ENCODE assay signal across 9 cellular contexts in the genomic region with DNA sequence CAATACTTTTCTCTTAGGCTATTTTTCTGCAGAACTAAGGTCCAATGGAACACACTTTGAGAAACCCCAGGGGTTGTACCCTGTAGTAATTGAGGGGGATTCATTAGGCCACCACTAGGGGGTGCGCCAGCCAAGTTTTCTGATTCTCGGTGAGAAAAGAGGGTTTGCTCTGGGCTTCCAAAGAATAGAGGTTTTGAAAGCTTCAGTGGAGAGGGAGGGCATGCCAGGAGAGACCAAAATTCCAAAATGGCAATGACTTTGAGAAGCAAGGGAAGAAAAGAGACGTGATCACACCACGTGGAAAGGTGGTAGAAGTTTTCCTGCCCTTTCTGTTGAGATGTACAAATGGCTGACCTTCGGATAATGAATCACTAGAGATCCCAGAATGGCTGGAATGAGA.
A peak's percentile ranks its signal among the peaks of the same experiment; 100 is the strongest.
DNase-seq lines count a peak whose midpoint lies in the region; ATAC-seq, FAIRE-seq and TF ChIP-seq lines count a peak whose summit lies in the region.
"Had no signal": no experiment of that assay in that cellular context is flagged by ENCODE, and none has a peak within 500 bp of the region (broad histone marks: within the 10 kb centered on the region; RNA-seq: fewer than 3 reads in every experiment).

No MANE protein-coding gene starts in this region.

- 0 out of 2 replicates have a peak, but pooled peaks cover 6% of the 10 kb centered on the region for H3K4me1 Mint-ChIP-seq in HFFc6 (ENCODE audit: low read depth)

- CTCF ChIA-PET in GM12878 (lab: Yijun Ruan, JAX) = interaction anchor here (0.6 to 2.9 kb wide), 6 partner anchors 24 to 872 kb away, joined by 3 to 10 read pairs (median 3); no protein-coding TSS in a partner anchor

- POLR2A ChIA-PET in GM12878 (lab: Charles Lee) = no interaction called here

- H3K36me3 Mint-ChIP-seq in HFFc6 (ENCODE audit: low read depth) = no peaks in the 10 kb centered on the region
- H3K36me3 Mint-ChIP-seq: naive B cell had no signal

- no peak overlapping the region for H2AFZ ChIP-seq in GM12878 (ENCODE audit: control insufficient read depth, low read depth, low read length)

- TF ChIP-seq CTCF in HFFc6 (IDR thresholded peaks at IDR 0.05) = peak; percentile 93
- peak; percentile 84 to 86 (median 84) for TF ChIP-seq CTCF in GM12878 (IDR thresholded peaks at IDR 0.05 in 2 of 3, conservative IDR thresholded peaks at IDR 0.05 in 1 of 3; ENCODE audit: control insufficient read depth in 2 of 3, extremely low read depth in 1 of 3, insufficient read depth in 1 of 3, low read depth in 3 of 3, low read length in 3 of 3)

- BruUV-seq in GM12878 (replicated peaks; lab: Mats Ljungman, UMichigan) = no TSS peak

- H3K9me3 ChIP-seq in GM12878 (replicated peaks; ENCODE audit: control insufficient read depth, insufficient read depth, low read length) = no peaks in the 10 kb centered on the region

- peak; percentile 96 for ATAC-seq in GM12878

- H3K27ac ChIP-seq in GM12878 (ENCODE audit: control insufficient read depth, insufficient read depth) = no peak overlapping the region

- in situ Hi-C loops in GM12878 (cut with MboI) = loop anchor here (5.0 to 10.0 kb wide), 2 partner anchors 748 to 960 kb away; no protein-coding TSS in a partner anchor

- H3K27me3 ChIP-seq in GM12878 (replicated peaks in 1 of 2; ENCODE audit: control insufficient read depth in 2 of 2, insufficient read depth in 2 of 2, low read length in 1 of 2) = no peaks in the 10 kb centered on the region

- no peaks in the 10 kb centered on the region for H3K4me1 ChIP-seq in GM12878 (ENCODE audit: control insufficient read depth, insufficient read depth, low read length)

- peaks cover 2% of the 10 kb centered on the region; the same call in 1 of the 2 replicates for H3K27me3 Mint-ChIP-seq in HFFc6 (ENCODE audit: insufficient read depth)

- no peaks in the 10 kb centered on the region for H3K36me3 ChIP-seq in GM12878 (ENCODE audit: control insufficient read depth in 2 of 2, insufficient read depth in 2 of 2, low read length in 1 of 2)

- no peaks in the 10 kb centered on the region for H3K9me3 Mint-ChIP-seq in HFFc6

- no peaks in the 10 kb centered on the region for H3K79me2 ChIP-seq in GM12878 (ENCODE audit: control insufficient read depth, insufficient read depth, low read length)

- RAD21 ChIA-PET in GM12878 (lab: Charles Lee; ENCODE audit: unreplicated experiment) = no interaction called here

- no peak overlapping the region for H3K4me2 ChIP-seq in GM12878 (ENCODE audit: control insufficient read depth, insufficient read depth)

- SMC1A ChIA-PET in GM12878 (lab: Charles Lee; ENCODE audit: uncharacterized antibody, unreplicated experiment) = interaction anchor here (1.2 kb wide), 1 partner anchor 752 kb away, joined by 3 read pairs; no protein-coding TSS in a partner anchor

- FAIRE-seq in GM12878 (lab: Jason Lieb, UNC) = peak; percentile 23

- no peak overlapping the region for H3K4me3 ChIP-seq in GM12878

- no peak overlapping the region for H3K27ac Mint-ChIP-seq in HFFc6

- no peaks in the 10 kb centered on the region for H4K20me1 ChIP-seq in GM12878 (ENCODE audit: control insufficient read depth, insufficient read depth)

- H3K4me3 Mint-ChIP-seq in HFFc6 = no peak overlapping the region
- H3K4me3 Mint-ChIP-seq: naive B cell had no signal

- peak; percentile 19 for DNase-seq in NK-92 treated with Interleukin-12 subunit alpha and Interleukin-12 subunit beta, amount 100 ng/mL, for 24 hours (lab: John Stamatoyannopoulos, UW)
- DNase-seq in NK-92 (lab: John Stamatoyannopoulos, UW; ENCODE audit: unreplicated experiment) (no peak), HFFc6 (peak; percentile 30), NCI-H1092 (lab: John Stamatoyannopoulos, UW) (peak; percentile 86), T follicular helper cell (ENCODE audit: low read depth) (peak; percentile 10), GM12878 (ENCODE audit: low read depth, low spot score) (no peak), inferior parietal cortex (ENCODE audit: extremely low spot score) (peak; percentile 93)
- peak; percentile 61 to 67 for DNase-seq in stimulated activated CD4-positive, alpha-beta T cell treated with anti-CD3 and anti-CD28 coated beads, Interleukin-2, amount 100 ng/mL, for 48 hours
- DNase-seq: naive B cell had no signal

- peak; percentile 86 for TF ChIP-seq RAD21 in GM12878 (IDR thresholded peaks at IDR 0.05; ENCODE audit: insufficient read depth, low read depth, low read length)

- no peak overlapping the region for H3K9ac ChIP-seq in GM12878 (ENCODE audit: control insufficient read depth, insufficient read depth, low read length)

- no peak for TF ChIP-seq EP300 in GM12878 (IDR thresholded peaks at IDR 0.05; ENCODE audit: borderline replicate concordance in 1 of 2, control insufficient read depth in 1 of 2, low read depth in 2 of 2, low read length in 2 of 2)

- 20% methylated on average over 5 of the region's 5 CpGs for WGBS in GM12878 (ENCODE audit: insufficient coverage, insufficient replicate concordance, low lambda C conversion rate, missing lambda C conversion rate)

- intact Hi-C loops in GM12878 (cut with micrococcal nuclease; ENCODE audit: unreplicated experiment) = loop anchor here (1.0 to 10.0 kb wide), 4 partner anchors 252 to 954 kb away; no protein-coding TSS in a partner anchor

- TF ChIP-seq POLR2A in GM12878 (IDR thresholded peaks at IDR 0.05; ENCODE audit: low read depth, low read length) = no peak

TF ChIP-seq in GM12878, 131 proteins besides CTCF, POLR2A, EP300 and RAD21:
- TF ChIP-seq NR2C1 (IDR thresholded peaks at IDR 0.05) (no peak), PAX5 (IDR thresholded peaks at IDR 0.05; ENCODE audit: borderline replicate concordance, low read depth, low read length) (no peak), POLR2AphosphoS5 (IDR thresholded peaks at IDR 0.05; ENCODE audit: low read length) (no peak), SIX5 (IDR thresholded peaks at IDR 0.05; ENCODE audit: low read depth, low read length, severe bottlenecking) (no peak), FOXM1 (IDR thresholded peaks at IDR 0.05; ENCODE audit: low read depth, low read length) (0 out of 2 replicates have a peak, but pooled peaks have one; percentile 23), STAT1 (conservative IDR thresholded peaks at IDR 0.05) (no peak), SMC3 (IDR thresholded peaks at IDR 0.05; ENCODE audit: borderline replicate concordance, low read length) (peak; percentile 79), YY1 (IDR thresholded peaks at IDR 0.05; ENCODE audit: low read depth, low read length) (0 out of 2 replicates have a peak, but pooled peaks have one; percentile 28), ZNF274 (IDR thresholded peaks at IDR 0.05; ENCODE audit: insufficient read depth, insufficient read length) (no peak), ASH2L (IDR thresholded peaks at IDR 0.05; ENCODE audit: borderline replicate concordance, low read depth) (no peak), MTA3 (IDR thresholded peaks at IDR 0.05; ENCODE audit: borderline replicate concordance, low read length) (no peak), LARP7 (IDR thresholded peaks at IDR 0.05) (no peak)
- TF ChIP-seq, protein P1, sequence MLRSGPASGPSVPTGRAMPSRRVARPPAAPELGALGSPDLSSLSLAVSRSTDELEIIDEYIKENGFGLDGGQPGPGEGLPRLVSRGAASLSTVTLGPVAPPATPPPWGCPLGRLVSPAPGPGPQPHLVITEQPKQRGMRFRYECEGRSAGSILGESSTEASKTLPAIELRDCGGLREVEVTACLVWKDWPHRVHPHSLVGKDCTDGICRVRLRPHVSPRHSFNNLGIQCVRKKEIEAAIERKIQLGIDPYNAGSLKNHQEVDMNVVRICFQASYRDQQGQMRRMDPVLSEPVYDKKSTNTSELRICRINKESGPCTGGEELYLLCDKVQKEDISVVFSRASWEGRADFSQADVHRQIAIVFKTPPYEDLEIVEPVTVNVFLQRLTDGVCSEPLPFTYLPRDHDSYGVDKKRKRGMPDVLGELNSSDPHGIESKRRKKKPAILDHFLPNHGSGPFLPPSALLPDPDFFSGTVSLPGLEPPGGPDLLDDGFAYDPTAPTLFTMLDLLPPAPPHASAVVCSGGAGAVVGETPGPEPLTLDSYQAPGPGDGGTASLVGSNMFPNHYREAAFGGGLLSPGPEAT (IDR thresholded peaks at IDR 0.05; ENCODE audit: low read depth) = no peak
- TF ChIP-seq, protein P2, sequence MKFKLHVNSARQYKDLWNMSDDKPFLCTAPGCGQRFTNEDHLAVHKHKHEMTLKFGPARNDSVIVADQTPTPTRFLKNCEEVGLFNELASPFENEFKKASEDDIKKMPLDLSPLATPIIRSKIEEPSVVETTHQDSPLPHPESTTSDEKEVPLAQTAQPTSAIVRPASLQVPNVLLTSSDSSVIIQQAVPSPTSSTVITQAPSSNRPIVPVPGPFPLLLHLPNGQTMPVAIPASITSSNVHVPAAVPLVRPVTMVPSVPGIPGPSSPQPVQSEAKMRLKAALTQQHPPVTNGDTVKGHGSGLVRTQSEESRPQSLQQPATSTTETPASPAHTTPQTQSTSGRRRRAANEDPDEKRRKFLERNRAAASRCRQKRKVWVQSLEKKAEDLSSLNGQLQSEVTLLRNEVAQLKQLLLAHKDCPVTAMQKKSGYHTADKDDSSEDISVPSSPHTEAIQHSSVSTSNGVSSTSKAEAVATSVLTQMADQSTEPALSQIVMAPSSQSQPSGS (IDR thresholded peaks at IDR 0.05; ENCODE audit: low read length) = no peak
- TF ChIP-seq, protein P3, sequence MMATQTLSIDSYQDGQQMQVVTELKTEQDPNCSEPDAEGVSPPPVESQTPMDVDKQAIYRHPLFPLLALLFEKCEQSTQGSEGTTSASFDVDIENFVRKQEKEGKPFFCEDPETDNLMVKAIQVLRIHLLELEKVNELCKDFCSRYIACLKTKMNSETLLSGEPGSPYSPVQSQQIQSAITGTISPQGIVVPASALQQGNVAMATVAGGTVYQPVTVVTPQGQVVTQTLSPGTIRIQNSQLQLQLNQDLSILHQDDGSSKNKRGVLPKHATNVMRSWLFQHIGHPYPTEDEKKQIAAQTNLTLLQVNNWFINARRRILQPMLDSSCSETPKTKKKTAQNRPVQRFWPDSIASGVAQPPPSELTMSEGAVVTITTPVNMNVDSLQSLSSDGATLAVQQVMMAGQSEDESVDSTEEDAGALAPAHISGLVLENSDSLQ (IDR thresholded peaks at IDR 0.05) = no peak

Comparison
In these comparisons a context has a peak if more than half of its experiments do, and no peak if none do; other contexts are left out.
1. DNase-seq: peak in NK-92 treated with Interleukin-12 subunit alpha and Interleukin-12 subunit beta, amount 100 ng/mL, for 24 hours (single experiment), HFFc6 (single experiment), NCI-H1092 (single experiment), T follicular helper cell (single experiment), inferior parietal cortex (single experiment) and stimulated activated CD4-positive, alpha-beta T cell treated with anti-CD3 and anti-CD28 coated beads, Interleukin-2, amount 100 ng/mL, for 48 hours (2 of 2); none in NK-92 (single experiment) and GM12878 (single experiment).